In genomic region chr11:17978553-17979287, GRCh38 we compare ENCODE assay signal across 8 cellular contexts. TPM values are rescaled to one million over a fixed set of nuclear protein-coding genes. Genes with fewer than 3 reads are reported as not detected.
DNase-seq lines count a peak whose midpoint lies in the region; ATAC-seq and TF ChIP-seq lines count a peak whose summit lies in the region.

No MANE protein-coding gene starts in this region.

- no peak overlapping the region for H3K27ac Mint-ChIP-seq in activated CD4-positive, alpha-beta memory T cell treated with anti-CD3 and anti-CD28 coated beads for 36 hours
- H3K27ac Mint-ChIP-seq in glutamatergic neuron (ENCODE audit: unreplicated experiment): no peak overlapping the region

- ATAC-seq in HG02759 (IDR thresholded peaks at IDR 0.05; ENCODE audit: unreplicated experiment) (no peak), GM21576 (IDR thresholded peaks at IDR 0.05; ENCODE audit: unreplicated experiment) (no peak)

- TF ChIP-seq CTCF in GM12873 (IDR thresholded peaks at IDR 0.05; ENCODE audit: insufficient read depth, low read depth, low read length, missing control alignments): peak; percentile 82
- TF ChIP-seq CTCF in glutamatergic neuron (IDR thresholded peaks at IDR 0.05; ENCODE audit: partially characterized antibody, unreplicated experiment): peak; percentile 57

- POLR2A ChIA-PET in activated CD4-positive, alpha-beta memory T cell treated with anti-CD3 and anti-CD28 coated beads for 36 hours (lab: Charles Lee): no interaction called here

- CTCF ChIA-PET in activated CD4-positive, alpha-beta memory T cell treated with anti-CD3 and anti-CD28 coated beads for 36 hours (lab: Charles Lee): interaction anchor here (0.6 to 8.7 kb wide), 16 partner anchors 9 to 603 kb away, joined by 3 to 168 read pairs (median 4); partner anchors contain the start of gene KCNC1

- H3K9me3 Mint-ChIP-seq in activated CD4-positive, alpha-beta memory T cell treated with anti-CD3 and anti-CD28 coated beads for 36 hours: no peaks in the 10 kb centered on the region
- no peaks in the 10 kb centered on the region for H3K9me3 Mint-ChIP-seq in glutamatergic neuron (ENCODE audit: unreplicated experiment)

- DNase-seq in AG20443 (ENCODE audit: low spot score): peak; percentile 85
- peak; percentile 70 for DNase-seq in NCI-H2029 (lab: John Stamatoyannopoulos, UW)
- DNase-seq in activated CD4-positive, alpha-beta memory T cell treated with anti-CD3 and anti-CD28 coated beads for 36 hours: peak; percentile 38
- peak; percentile 83 for DNase-seq in glutamatergic neuron
- peak; percentile 72 for DNase-seq in retina

- intact Hi-C loops in activated CD4-positive, alpha-beta memory T cell treated with anti-CD3 and anti-CD28 coated beads for 36 hours (cut with micrococcal nuclease): loop anchor here (1.0 kb wide), 2 partner anchors 247 to 379 kb away; no protein-coding TSS in a partner anchor

- H3K4me3 Mint-ChIP-seq in activated CD4-positive, alpha-beta memory T cell treated with anti-CD3 and anti-CD28 coated beads for 36 hours: no peak overlapping the region
- H3K4me3 Mint-ChIP-seq in glutamatergic neuron (ENCODE audit: unreplicated experiment): peak overlapping the region; percentile 2

- H3K4me1 Mint-ChIP-seq in activated CD4-positive, alpha-beta memory T cell treated with anti-CD3 and anti-CD28 coated beads for 36 hours (ENCODE audit: low read depth): peaks cover 3% of the 10 kb centered on the region
- peaks cover 19% of the 10 kb centered on the region for H3K4me1 Mint-ChIP-seq in glutamatergic neuron (ENCODE audit: low read depth, unreplicated experiment)

- peaks cover 11% of the 10 kb centered on the region for H3K36me3 Mint-ChIP-seq in activated CD4-positive, alpha-beta memory T cell treated with anti-CD3 and anti-CD28 coated beads for 36 hours
- H3K36me3 Mint-ChIP-seq in glutamatergic neuron (ENCODE audit: unreplicated experiment): no peaks in the 10 kb centered on the region

- H3K27me3 Mint-ChIP-seq in activated CD4-positive, alpha-beta memory T cell treated with anti-CD3 and anti-CD28 coated beads for 36 hours: no peaks in the 10 kb centered on the region
- peaks cover under 1% of the 10 kb centered on the region for H3K27me3 Mint-ChIP-seq in glutamatergic neuron (ENCODE audit: unreplicated experiment)

RNA-seq across cellular contexts. Expression of gene SERGEF, which starts 34.1 kb away (rescaled TPM):
- 10 to 100 TPM; 42.7 to 44.2 TPM for total RNA-seq in activated CD4-positive, alpha-beta memory T cell treated with anti-CD3 and anti-CD28 coated beads for 36 hours
- total RNA-seq in glutamatergic neuron (ENCODE audit: unreplicated experiment): 42.5 TPM
